In the genomic region with DNA sequence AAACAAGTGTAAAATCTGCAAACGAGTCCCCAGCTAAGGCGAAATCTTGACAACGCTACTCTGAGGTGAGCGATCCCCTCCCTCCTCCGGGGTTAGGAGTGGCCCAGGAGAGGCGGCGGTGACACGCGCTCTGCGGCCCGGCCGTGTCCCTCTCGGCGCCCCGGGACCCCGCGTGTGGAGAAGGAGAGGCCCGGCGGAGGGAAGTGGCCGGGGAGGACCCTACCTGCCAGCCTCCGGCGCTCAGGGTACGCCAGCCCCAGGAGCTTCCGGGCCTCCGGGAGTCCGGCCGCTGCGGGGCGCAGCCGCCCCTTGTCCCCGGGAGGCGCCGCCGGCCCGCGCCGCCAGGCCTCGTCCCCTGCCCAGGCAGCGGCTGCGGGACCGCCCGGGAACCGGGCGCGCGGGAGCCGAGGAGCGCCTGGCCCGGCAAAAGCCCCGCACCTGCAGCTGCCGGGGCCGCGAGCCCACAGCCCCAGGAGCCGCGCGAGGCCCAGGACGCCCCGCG, we compare ENCODE assay signal across 8 cellular contexts. TPM values are rescaled to one million over a fixed set of nuclear protein-coding genes. Genes with fewer than 3 reads are reported as not detected.
DNase-seq lines count a peak whose midpoint lies in the region; ATAC-seq and TF ChIP-seq lines count a peak whose summit lies in the region.

No MANE protein-coding gene starts in this region.

- H3K27ac ChIP-seq in epithelial cell of prostate (peak overlapping the region; percentile 55), stomach (peak overlapping the region; percentile 89 to 98 (median 95))

- intact Hi-C loops in stomach (cut with DNase I; ENCODE audit: low total_unique reads) = no loop called here

- peak; percentile 27 for DNase-seq in DMS153 (lab: John Stamatoyannopoulos, UW)
- DNase-seq in DMS153 treated with DMSO at 0.1 percent for 48 hours (lab: John Stamatoyannopoulos, UW; ENCODE audit: unreplicated experiment) = no peak
- DNase-seq in HCEC 1CT = peak; percentile 35
- peak; percentile 43 for DNase-seq in MG63
- peak; percentile 62 for DNase-seq in activated CD8-positive, alpha-beta memory T cell treated with anti-CD3 and anti-CD28 coated beads, Interleukin-2, amount 10 ng/mL, durations not matched to agents 7 days and 5 days
- no peak for DNase-seq in epithelial cell of prostate (ENCODE audit: low read depth, low spot score)
- peak; percentile 12 for DNase-seq in mucosa of gallbladder (ENCODE audit: low spot score)
- peak; percentile 44 for DNase-seq in stomach

- H3K9me3 ChIP-seq in MG63 (no peaks in the 10 kb centered on the region), stomach (no peaks in the 10 kb centered on the region)

- TF ChIP-seq CTCF in stomach (IDR thresholded peaks at IDR 0.05) = no peak

- TF ChIP-seq EP300 in stomach (IDR thresholded peaks at IDR 0.05) = no peak

- peaks cover 7% of the 10 kb centered on the region for H3K36me3 Mint-ChIP-seq in activated CD8-positive, alpha-beta memory T cell treated with anti-CD3 and anti-CD28 coated beads, Interleukin-2, amount 10 ng/mL, durations not matched to agents 7 days and 5 days

- ATAC-seq in activated CD8-positive, alpha-beta memory T cell treated with anti-CD3 and anti-CD28 coated beads, Interleukin-2, amount 10 ng/mL, durations not matched to agents 7 days and 5 days = peak; percentile 34

- peaks cover 14 to 55% (median 38%) of the 10 kb centered on the region in 4 donors for H3K4me1 ChIP-seq in stomach

- H3K4me3 ChIP-seq in MG63 = peak overlapping the region; percentile 70
- H3K4me3 ChIP-seq in stomach = peak overlapping the region; percentile 95 to 97 (median 96)

- no peaks in the 10 kb centered on the region for H3K27me3 Mint-ChIP-seq in activated CD8-positive, alpha-beta memory T cell treated with anti-CD3 and anti-CD28 coated beads, Interleukin-2, amount 10 ng/mL, durations not matched to agents 7 days and 5 days

- WGBS in stomach, 5 donors = 0 to 1% (median 1%) methylated on average over 12 to 59 of the region's 59 CpGs

- H3K9me3 Mint-ChIP-seq in activated CD8-positive, alpha-beta memory T cell treated with anti-CD3 and anti-CD28 coated beads, Interleukin-2, amount 10 ng/mL, durations not matched to agents 7 days and 5 days (ENCODE audit: low read depth) = no peaks in the 10 kb centered on the region

- peak overlapping the region; percentile 87 for H3K4me3 Mint-ChIP-seq in activated CD8-positive, alpha-beta memory T cell treated with anti-CD3 and anti-CD28 coated beads, Interleukin-2, amount 10 ng/mL, durations not matched to agents 7 days and 5 days

- H3K27ac Mint-ChIP-seq in activated CD8-positive, alpha-beta memory T cell treated with anti-CD3 and anti-CD28 coated beads, Interleukin-2, amount 10 ng/mL, durations not matched to agents 7 days and 5 days = peak overlapping the region; percentile 91

- H3K27me3 ChIP-seq in MG63 = no peaks in the 10 kb centered on the region
- H3K27me3 ChIP-seq in stomach = no peaks in the 10 kb centered on the region

- peaks cover 17% of the 10 kb centered on the region for H3K36me3 ChIP-seq in MG63
- no peaks in the 10 kb centered on the region for H3K36me3 ChIP-seq in stomach

- peaks cover 39% of the 10 kb centered on the region for H3K4me1 Mint-ChIP-seq in activated CD8-positive, alpha-beta memory T cell treated with anti-CD3 and anti-CD28 coated beads, Interleukin-2, amount 10 ng/mL, durations not matched to agents 7 days and 5 days

- CTCF ChIA-PET in activated CD8-positive, alpha-beta memory T cell treated with anti-CD3 and anti-CD28 coated beads, Interleukin-2, amount 10 ng/mL, durations not matched to agents 7 days and 5 days (lab: Charles Lee) = interaction anchor here (0.7 to 2.7 kb wide), 9 partner anchors 15 to 512 kb away, joined by 3 to 19 read pairs (median 3); partner anchors contain the start of genes NUP133, TAF5L and URB2

- TF ChIP-seq POLR2A in stomach (IDR thresholded peaks at IDR 0.05) = no peak

RNA-seq across cellular contexts. Expression of gene ABCB10, which starts 0.5 kb away (rescaled TPM):
- total RNA-seq in MG63 (2014; rRNA removed; shearing (Covaris generic); ENCODE audit: low replicate concordance) = 34.2 and 38.4 TPM in 2 replicates
- 10 to 100 TPM; 35.0 to 39.8 TPM for total RNA-seq in activated CD8-positive, alpha-beta memory T cell treated with anti-CD3 and anti-CD28 coated beads, Interleukin-2, amount 10 ng/mL, durations not matched to agents 7 days and 5 days
- total RNA-seq in mucosa of gallbladder (14.9 TPM), stomach (10 to 100 TPM in 4 of 5 donors, 1 to 10 TPM in 1; 3.5 to 24.2 (median 19.7) TPM)
- polyA plus RNA-seq in stomach = 1 to 10 TPM; 2.7 to 7.1 (median 3.2) TPM

RNA-seq across cellular contexts. Expression of gene NUP133, which starts 49.8 kb away (rescaled TPM):
- total RNA-seq in MG63 (2014; rRNA removed; shearing (Covaris generic); ENCODE audit: low replicate concordance) = 28.1 and 28.3 TPM in 2 replicates
- total RNA-seq in activated CD8-positive, alpha-beta memory T cell treated with anti-CD3 and anti-CD28 coated beads, Interleukin-2, amount 10 ng/mL, durations not matched to agents 7 days and 5 days = 10 to 100 TPM; 43.1 to 45.4 TPM
- total RNA-seq in mucosa of gallbladder (30.3 TPM), stomach (10 to 100 TPM; 13.2 to 74.7 (median 27.2) TPM)
- 10 to 100 TPM in 1 of 3 donors, 1 to 10 TPM in 2; 5.5 to 11.0 (median 7.8) TPM for polyA plus RNA-seq in stomach

Comparison
In these comparisons a context has a peak if more than half of its experiments do, and no peak if none do; other contexts are left out.
1. DNase-seq: peak in DMS153 (single experiment), HCEC 1CT (single experiment), MG63 (single experiment), activated CD8-positive, alpha-beta memory T cell treated with anti-CD3 and anti-CD28 coated beads, Interleukin-2, amount 10 ng/mL, durations not matched to agents 7 days and 5 days (single experiment), mucosa of gallbladder (single experiment) and stomach (single experiment); none in DMS153 treated with DMSO at 0.1 percent for 48 hours (single experiment) and epithelial cell of prostate (single experiment).